In genomic region chr2:98299506-98299905, GRCh38 we compare ENCODE assay signal across 1 cellular context.
TF ChIP-seq lines count a peak whose summit lies in the region.

No MANE protein-coding gene starts in this region.

TF ChIP-seq in H1, 55 proteins besides CTCF, POLR2A, EP300 and RAD21:
- no peak for TF ChIP-seq YY1 (IDR thresholded peaks at IDR 0.05; ENCODE audit: low read depth, low read length)
- TF ChIP-seq GABPA (IDR thresholded peaks at IDR 0.05; ENCODE audit: borderline replicate concordance, insufficient read depth, low read length), result no peak
- TF ChIP-seq CREB1 (IDR thresholded peaks at IDR 0.05), result no peak
- no peak for TF ChIP-seq CHD7 (IDR thresholded peaks at IDR 0.05; ENCODE audit: insufficient replicate concordance, low read length)
- TF ChIP-seq TBP (IDR thresholded peaks at IDR 0.05; ENCODE audit: low read depth, low read length), result no peak
- no peak for TF ChIP-seq SIX5 (IDR thresholded peaks at IDR 0.05; ENCODE audit: low read depth, low read length)
- no peak for TF ChIP-seq BCL11A (IDR thresholded peaks at IDR 0.05; ENCODE audit: low read depth in 2 of 2, low read length in 2 of 2)
- no peak for TF ChIP-seq SP2 (IDR thresholded peaks at IDR 0.05; ENCODE audit: low read length)
- TF ChIP-seq KDM4A (IDR thresholded peaks at IDR 0.05; ENCODE audit: low read depth, low read length, severe bottlenecking), result no peak
- TF ChIP-seq KDM1A (IDR thresholded peaks at IDR 0.05; ENCODE audit: borderline replicate concordance, low read length), result no peak
- TF ChIP-seq SIN3A (conservative IDR thresholded peaks at IDR 0.05 in 1 of 2, IDR thresholded peaks at IDR 0.05 in 1 of 2; ENCODE audit: low read depth in 1 of 2, low read length in 2 of 2), result no peak
- no peak for TF ChIP-seq ZNF274 (IDR thresholded peaks at IDR 0.05; ENCODE audit: borderline replicate concordance, extremely low read depth, low read length)
- TF ChIP-seq GTF2F1 (IDR thresholded peaks at IDR 0.05; ENCODE audit: borderline replicate concordance, low read depth, low read length), result no peak
- no peak for TF ChIP-seq E2F6 (IDR thresholded peaks at IDR 0.05)
- TF ChIP-seq CTBP2 (IDR thresholded peaks at IDR 0.05; ENCODE audit: borderline replicate concordance, insufficient read depth, insufficient read length, low read length), result no peak
- no peak for TF ChIP-seq MAFK (IDR thresholded peaks at IDR 0.05; ENCODE audit: low read depth, low read length)
